8 cellular contexts compared by ENCODE assay signal in genomic region chr2:119223521-119224390, GRCh38. TPM values are rescaled to one million over a fixed set of nuclear protein-coding genes. Genes with fewer than 3 reads are reported as not detected.
DNase-seq lines count a peak whose midpoint lies in the region; ATAC-seq, FAIRE-seq and TF ChIP-seq lines count a peak whose summit lies in the region.

Gene STEAP3 (plus strand): TSS chr2:119223834. CDS start chr2:119231013, 7,179 bp downstream.

- intact Hi-C loops in activated CD4-positive, alpha-beta T cell treated with anti-CD3 and anti-CD28 coated beads for 36 hours (cut with DNase I, micrococcal nuclease) = no loop called here
- intact Hi-C loops in tibial artery (cut with DNase I; ENCODE audit: low total_unique reads) = no loop called here

- peak within 1 kb of the TSS; percentile 54 to 78 for H3K18ac ChIP-seq in mesenchymal stem cell (ENCODE audit: low read depth in 1 of 2, low read length in 2 of 2)

- peak; percentile 58 for FAIRE-seq in HTR-8/SVneo (lab: Jason Lieb, UNC)

- TF ChIP-seq CTCF in tibial artery (IDR thresholded peaks at IDR 0.05) = no peak

- peak within 1 kb of the TSS; percentile 62 for H4K8ac ChIP-seq in mesenchymal stem cell (ENCODE audit: low read length)

- peak within 1 kb of the TSS; percentile 79 for H4K91ac ChIP-seq in mesenchymal stem cell (ENCODE audit: low read length)

- DNase-seq in activated CD4-positive, alpha-beta T cell treated with anti-CD3 and anti-CD28 coated beads for 36 hours = peak; percentile 25
- DNase-seq in activated CD4-positive, alpha-beta T cell treated with anti-CD3 and anti-CD28 coated beads for 1 hour = no peak
- DNase-seq in HTR-8/SVneo (ENCODE audit: insufficient read length, low spot score) = peak; percentile 73
- DNase-seq in SHP77 treated with DMSO at 0.1 percent for 48 hours (lab: John Stamatoyannopoulos, UW) = peak; percentile 36
- DNase-seq in mesenchymal stem cell = peak; percentile 55
- DNase-seq in tibial artery = peak; percentile 71 to 88

- peak within 1 kb of the TSS; percentile 42 for H2AFZ ChIP-seq in mesenchymal stem cell (ENCODE audit: low read depth, low read length)

- H3K23ac ChIP-seq in mesenchymal stem cell (ENCODE audit: low read length in 2 of 2) = peak within 1 kb of the TSS in 1 of 2 experiments; percentile 85

- no peak within 1 kb of the TSS for H3K27ac ChIP-seq in mesenchymal stem cell (ENCODE audit: low read length, poor library complexity, severe bottlenecking)
- peak within 1 kb of the TSS; percentile 27 to 36 for H3K27ac ChIP-seq in tibial artery

- H2BK12ac ChIP-seq in mesenchymal stem cell (ENCODE audit: low read length in 2 of 2) = peak within 1 kb of the TSS in 1 of 2 experiments; percentile 57

- no peak within 1 kb of the TSS for H3K27ac Mint-ChIP-seq in activated CD4-positive, alpha-beta T cell treated with anti-CD3 and anti-CD28 coated beads for 36 hours

- peak within 1 kb of the TSS; percentile 97 for H3K4me2 ChIP-seq in mesenchymal stem cell (ENCODE audit: low read length, poor library complexity, severe bottlenecking)

- under 1% methylated on average over 71 of the region's 89 CpGs for WGBS in mesenchymal stem cell

- CTCF ChIA-PET in activated CD4-positive, alpha-beta T cell treated with anti-CD3 and anti-CD28 coated beads for 36 hours (lab: Charles Lee) = interaction anchor here (0.5 kb wide), 1 partner anchor 103 kb away, joined by 3 read pairs; no protein-coding TSS in a partner anchor

- H3K9ac ChIP-seq in mesenchymal stem cell (ENCODE audit: low read length) = peak within 1 kb of the TSS; percentile 83

- H3K36me3 Mint-ChIP-seq in activated CD4-positive, alpha-beta T cell treated with anti-CD3 and anti-CD28 coated beads for 36 hours (ENCODE audit: low read depth) = no peaks in the 10 kb centered on the region

- H3K4ac ChIP-seq in mesenchymal stem cell (ENCODE audit: low read depth in 1 of 2, low read length in 2 of 2) = peak within 1 kb of the TSS; percentile 31 to 32

- in situ Hi-C loops in endometrial microvascular endothelial cells (cut with HindIII; ENCODE audit: inconsistent ontology term, low pct_unique_long_range_greater_than_20kb, low sequenced_read_pairs) = no loop called here

- peak within 1 kb of the TSS; percentile 29 for H2BK120ac ChIP-seq in mesenchymal stem cell (ENCODE audit: low read depth, low read length)

- no peak within 1 kb of the TSS for H3K4me3 Mint-ChIP-seq in activated CD4-positive, alpha-beta T cell treated with anti-CD3 and anti-CD28 coated beads for 36 hours

- H3K4me1 ChIP-seq in mesenchymal stem cell (ENCODE audit: control insufficient read depth, insufficient read depth, low read depth, low read length) (peaks cover 48% of the 10 kb centered on the region), tibial artery (peaks cover 0 to 24% (median 12%) of the 10 kb centered on the region in 4 donors)

- H3K14ac ChIP-seq in mesenchymal stem cell (ENCODE audit: low read length in 2 of 2) = peak within 1 kb of the TSS in 1 of 2 experiments; percentile 70

- H2AK5ac ChIP-seq in mesenchymal stem cell (ENCODE audit: low read length, severe bottlenecking) = peak within 1 kb of the TSS; percentile 50

- POLR2A ChIA-PET in activated CD4-positive, alpha-beta T cell treated with anti-CD3 and anti-CD28 coated beads for 36 hours (lab: Charles Lee) = no interaction called here

- H3K9me3 Mint-ChIP-seq in activated CD4-positive, alpha-beta T cell treated with anti-CD3 and anti-CD28 coated beads for 36 hours (ENCODE audit: low read depth) = no peaks in the 10 kb centered on the region

- H2BK15ac ChIP-seq in mesenchymal stem cell (ENCODE audit: low read depth, poor library complexity, severe bottlenecking) = peak within 1 kb of the TSS; percentile 76

- H3K27me3 ChIP-seq in mesenchymal stem cell (ENCODE audit: control insufficient read depth in 1 of 2, insufficient read depth in 1 of 2, low read length in 2 of 2) = no peaks in the 10 kb centered on the region
- H3K27me3 ChIP-seq in tibial artery = no peaks in the 10 kb centered on the region

- peaks cover 40% of the 10 kb centered on the region for H3K79me1 ChIP-seq in mesenchymal stem cell (replicated peaks; ENCODE audit: low read length, poor library complexity, severe bottlenecking)

- H2BK5ac ChIP-seq in mesenchymal stem cell (ENCODE audit: low read depth, low read length, poor library complexity, severe bottlenecking) = no peak within 1 kb of the TSS

- H3K27me3 Mint-ChIP-seq in activated CD4-positive, alpha-beta T cell treated with anti-CD3 and anti-CD28 coated beads for 36 hours = peaks cover 38% of the 10 kb centered on the region

- peak within 1 kb of the TSS; percentile 83 to 88 for H3K4me3 ChIP-seq in mesenchymal stem cell (ENCODE audit: insufficient read depth in 1 of 2, low read depth in 1 of 2, low read length in 2 of 2)
- H3K4me3 ChIP-seq in tibial artery = peak within 1 kb of the TSS; percentile 52 to 79

- ATAC-seq in activated CD4-positive, alpha-beta T cell treated with anti-CD3 and anti-CD28 coated beads for 36 hours = peak; percentile 66
- ATAC-seq in GM21619 (IDR thresholded peaks at IDR 0.05; ENCODE audit: unreplicated experiment) = peak; percentile 74

- H3K4me1 Mint-ChIP-seq in activated CD4-positive, alpha-beta T cell treated with anti-CD3 and anti-CD28 coated beads for 36 hours = no peaks in the 10 kb centered on the region

- H3K9me3 ChIP-seq in mesenchymal stem cell (ENCODE audit: control insufficient read depth, low read length) (no peaks in the 10 kb centered on the region), tibial artery (no peaks in the 10 kb centered on the region)

- peaks cover 7 to 17% of the 10 kb centered on the region in 2 experiments for H3K36me3 ChIP-seq in mesenchymal stem cell (ENCODE audit: control insufficient read depth in 1 of 2, insufficient read depth in 2 of 2, low read depth in 1 of 2, low read length in 2 of 2)
- no peaks in the 10 kb centered on the region for H3K36me3 ChIP-seq in tibial artery

RNA-seq across cellular contexts. Expression of gene STEAP3, which starts in this region (rescaled TPM):
- under 1 TPM; 0.14 to 0.16 TPM for total RNA-seq in activated CD4-positive, alpha-beta T cell treated with anti-CD3 and anti-CD28 coated beads for 36 hours
- total RNA-seq in endometrial microvascular endothelial cells (ENCODE audit: inconsistent ontology term) = 20.3 TPM
- polyA plus RNA-seq in mesenchymal stem cell (2013, experiment 1 of 2) = 25.2 TPM
- polyA plus RNA-seq in mesenchymal stem cell (2013, experiment 2 of 2) = 25.9 TPM

Comparison
In these comparisons a context has a peak if more than half of its experiments do, and no peak if none do; other contexts are left out.
1. RNA of gene STEAP3 (total RNA-seq): 20.3 TPM in endometrial microvascular endothelial cells (single experiment); 0.14 to 0.16 TPM in activated CD4-positive, alpha-beta T cell treated with anti-CD3 and anti-CD28 coated beads for 36 hours; every median in the first group is over 10 times any median in the second.
2. Peak in DNase-seq and ATAC-seq in activated CD4-positive, alpha-beta T cell treated with anti-CD3 and anti-CD28 coated beads for 36 hours; RNA of the gene not detected or under 1 TPM.